In genomic region chr16:84504420-84505248, GRCh38 we compare ENCODE assay signal across 8 cellular contexts. TPM values are rescaled to one million over a fixed set of nuclear protein-coding genes. Genes with fewer than 3 reads are reported as not detected.
DNase-seq lines count a peak whose midpoint lies in the region; ATAC-seq and TF ChIP-seq lines count a peak whose summit lies in the region.

Gene MEAK7, minus strand, starts transcription at chr16:84504659. Its CDS starts 6,573 bp downstream, at chr16:84498086.

- 1 to 4% methylated on average over 39 to 45 of the region's 45 CpGs for WGBS in heart right ventricle, 2 donors

- TF ChIP-seq CTCF in heart right ventricle (IDR thresholded peaks at IDR 0.05) (peak in 3 of 9 donors; percentile 3 to 36 (median 24)), upper lobe of right lung (IDR thresholded peaks at IDR 0.05) (peak; percentile 13)

- H3K4me1 ChIP-seq in heart right ventricle (peaks cover 4 to 29% (median 20%) of the 10 kb centered on the region in 9 donors), upper lobe of right lung (peaks cover 16% of the 10 kb centered on the region)

- DNase-seq in GDM1 (lab: John Stamatoyannopoulos, UW) (peak; percentile 79), H7 (peak; percentile 99), M059J (ENCODE audit: low read depth) (peak; percentile 98), T-helper 1 cell (peak; percentile 92 to 97 (median 95)), amniotic epithelial cell (ENCODE audit: low read depth) (peak; percentile 97), heart right ventricle (peak; percentile 99), posterior vena cava (ENCODE audit: low spot score) (peak; percentile 100), upper lobe of right lung (peak; percentile 99)

- H3K4me3 ChIP-seq in H7 (ENCODE audit: insufficient read depth, low read depth, low read length) (peak within 1 kb of the TSS; percentile 65), heart right ventricle (peak within 1 kb of the TSS; percentile 59 to 88 (median 68)), upper lobe of right lung (peak within 1 kb of the TSS; percentile 78)

- no peaks in the 10 kb centered on the region for H3K27me3 ChIP-seq in H7 (ENCODE audit: control insufficient read depth, insufficient read depth, low read length)
- no peaks in the 10 kb centered on the region for H3K27me3 ChIP-seq in heart right ventricle
- H3K27me3 ChIP-seq in upper lobe of right lung, result no peaks in the 10 kb centered on the region

- intact Hi-C loops in heart right ventricle (cut with DNase I) (no loop called here), posterior vena cava (cut with DNase I) (no loop called here), upper lobe of right lung (cut with DNase I) (no loop called here)

- H3K27ac ChIP-seq in heart right ventricle, result peak within 1 kb of the TSS; percentile 67 to 89 (median 85)
- H3K27ac ChIP-seq in upper lobe of right lung, result peak within 1 kb of the TSS; percentile 87

- H3K36me3 ChIP-seq in H7 (replicated peaks; ENCODE audit: control insufficient read depth, insufficient read depth, low read length) (peaks cover 2% of the 10 kb centered on the region), heart right ventricle (peaks cover 0 to 13% (median 0%) of the 10 kb centered on the region in 9 donors), upper lobe of right lung (no peaks in the 10 kb centered on the region)

- ATAC-seq in heart right ventricle (peak; percentile 97 to 99 (median 98)), upper lobe of right lung (peak; percentile 98)

- H3K9me3 ChIP-seq in heart right ventricle (no peaks in the 10 kb centered on the region), upper lobe of right lung (no peaks in the 10 kb centered on the region)

RNA-seq across cellular contexts. Expression of gene MEAK7, which starts in this region (rescaled TPM):
- total RNA-seq in H7 (2014; rRNA removed; shearing (Covaris generic)), result 9.2 and 11.6 TPM in 2 replicates
- 24.4 and 37.5 TPM in 2 replicates for total RNA-seq in M059J (2014; rRNA removed; shearing (Covaris generic))
- total RNA-seq in heart right ventricle (1 to 10 TPM; 3.3 to 7.6 (median 5.7) TPM), posterior vena cava (10 to 100 TPM; 14.0 to 16.7 TPM), upper lobe of right lung (10.8 TPM)
- polyA plus RNA-seq in heart right ventricle, result 1 to 10 TPM; 3.2 to 3.4 TPM

Comparison
In these comparisons a context has a peak if more than half of its experiments do, and no peak if none do; other contexts are left out.
1. Peak in every context shown above with its lines: DNase-seq, ATAC-seq, H3K4me3 ChIP-seq and H3K27ac ChIP-seq.